ENCODE assay signal across 17 cellular contexts in the genomic region with DNA sequence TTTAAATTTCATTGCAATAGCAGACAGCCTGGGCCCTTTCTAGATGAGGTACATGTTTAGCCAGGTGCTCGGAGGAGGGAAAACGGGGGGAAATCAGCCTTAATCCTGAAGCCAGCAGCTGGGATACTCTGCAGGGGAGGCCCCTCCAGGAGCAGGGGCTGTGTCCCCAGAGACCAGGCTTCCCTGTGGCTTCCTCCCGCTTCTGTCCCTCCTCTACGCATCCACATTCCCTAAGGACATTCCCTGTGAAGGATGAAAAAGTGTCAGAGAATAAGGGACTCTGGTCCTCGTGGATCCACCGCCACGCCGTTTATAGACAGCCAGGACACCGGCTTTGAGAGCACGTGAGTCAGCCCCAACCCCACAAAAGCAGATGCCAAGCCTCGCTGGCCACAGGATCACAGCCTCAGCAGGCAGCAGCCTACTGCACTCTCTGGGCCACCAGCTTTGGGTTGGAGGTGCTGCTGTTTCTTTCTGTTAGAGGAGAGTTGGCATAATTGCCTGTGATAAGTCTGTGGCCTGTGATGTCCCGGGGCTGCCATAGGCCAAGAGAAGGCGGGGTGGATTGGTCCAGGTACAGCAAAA.
"Had no signal": no experiment of that assay in that cellular context is flagged by ENCODE, and none has a peak within 500 bp of the region (broad histone marks: within the 10 kb centered on the region; RNA-seq: fewer than 3 reads in every experiment).

No MANE protein-coding gene starts in this region.

- H3K27ac Mint-ChIP-seq: activated CD4-positive, alpha-beta T cell treated with anti-CD3 and anti-CD28 coated beads for 36 hours; activated naive CD4-positive, alpha-beta T cell treated with anti-CD3 and anti-CD28 coated beads, Interleukin-2, amount 10 ng/mL, durations not matched to agents 7 days and 5 days; activated naive CD8-positive, alpha-beta T cell treated with anti-CD3 and anti-CD28 coated beads, Interleukin-2, amount 50 U/mL, for 24 hours; activated T-helper 17 cell treated with anti-CD3 and anti-CD28 coated beads, Interleukin-2, amount 50 U/mL, for 72 hours; immature natural killer cell; natural killer cell treated with Interleukin-12 subunit alpha and Interleukin-12 subunit beta and Interleukin-15 and Interleukin-18, amount 100 ng/mL, for 72 hours; stimulated activated naive CD8-positive, alpha-beta T cell treated with anti-CD3 and anti-CD28 coated beads, Interleukin-15, Interleukin-2, amounts not matched to agents 100 ng/mL and 50 ng/mL, for 24 hours had no signal

- FAIRE-seq: endometrium, frontal cortex had no signal

- H3K4me3 Mint-ChIP-seq: activated CD4-positive, alpha-beta T cell treated with anti-CD3 and anti-CD28 coated beads for 36 hours; activated naive CD4-positive, alpha-beta T cell treated with anti-CD3 and anti-CD28 coated beads, Interleukin-2, amount 10 ng/mL, durations not matched to agents 7 days and 5 days; activated naive CD8-positive, alpha-beta T cell treated with anti-CD3 and anti-CD28 coated beads, Interleukin-2, amount 50 U/mL, for 24 hours; activated T-helper 17 cell treated with anti-CD3 and anti-CD28 coated beads, Interleukin-2, amount 50 U/mL, for 72 hours; central memory CD8-positive, alpha-beta T cell; immature natural killer cell; natural killer cell treated with Interleukin-12 subunit alpha and Interleukin-12 subunit beta and Interleukin-15 and Interleukin-18, amount 100 ng/mL, for 72 hours; stimulated activated naive CD8-positive, alpha-beta T cell treated with anti-CD3 and anti-CD28 coated beads, Interleukin-15, Interleukin-2, amounts not matched to agents 100 ng/mL and 50 ng/mL, for 24 hours had no signal

- H3K4me1 ChIP-seq: vagina had no signal

- H3K27me3 Mint-ChIP-seq: activated CD4-positive, alpha-beta T cell treated with anti-CD3 and anti-CD28 coated beads for 36 hours; activated naive CD8-positive, alpha-beta T cell treated with anti-CD3 and anti-CD28 coated beads, Interleukin-2, amount 50 U/mL, for 24 hours; activated T-helper 17 cell treated with anti-CD3 and anti-CD28 coated beads, Interleukin-2, amount 50 U/mL, for 72 hours; natural killer cell treated with Interleukin-12 subunit alpha and Interleukin-12 subunit beta and Interleukin-15 and Interleukin-18, amount 100 ng/mL, for 72 hours; stimulated activated naive CD8-positive, alpha-beta T cell treated with anti-CD3 and anti-CD28 coated beads, Interleukin-15, Interleukin-2, amounts not matched to agents 100 ng/mL and 50 ng/mL, for 24 hours had no signal

- DNase-seq: activated CD4-positive, alpha-beta T cell treated with anti-CD3 and anti-CD28 coated beads for 36 hours; activated CD4-positive, alpha-beta T cell treated with anti-CD3 and anti-CD28 coated beads, Interleukin-2, amount 50 U/mL, for 48 hours; activated naive CD4-positive, alpha-beta T cell treated with anti-CD3 and anti-CD28 coated beads, Interleukin-2, amount 10 ng/mL, durations not matched to agents 7 days and 5 days; activated naive CD8-positive, alpha-beta T cell treated with anti-CD3 and anti-CD28 coated beads, Interleukin-2, amount 50 U/mL, for 24 hours; anterior cingulate cortex; immature natural killer cell; stimulated activated CD4-positive, alpha-beta T cell treated with anti-CD3 and anti-CD28 coated beads, Interleukin-15, amount 100 ng/mL, for 24 hours; stimulated activated CD4-positive, alpha-beta T cell treated with anti-CD3 and anti-CD28 coated beads, Interleukin-2, amount 100 ng/mL, for 48 hours had no signal

- H3K4me3 ChIP-seq: coronary artery, tibial nerve, vagina had no signal

- H3K27ac ChIP-seq: coronary artery, tibial nerve, vagina had no signal

- H3K27me3 ChIP-seq: tibial nerve, vagina had no signal

- H3K4me1 Mint-ChIP-seq: activated CD4-positive, alpha-beta T cell treated with anti-CD3 and anti-CD28 coated beads for 36 hours; activated naive CD8-positive, alpha-beta T cell treated with anti-CD3 and anti-CD28 coated beads, Interleukin-2, amount 50 U/mL, for 24 hours; activated T-helper 17 cell treated with anti-CD3 and anti-CD28 coated beads, Interleukin-2, amount 50 U/mL, for 72 hours; central memory CD8-positive, alpha-beta T cell; immature natural killer cell had no signal

- H3K9me3 Mint-ChIP-seq: activated naive CD4-positive, alpha-beta T cell treated with anti-CD3 and anti-CD28 coated beads, Interleukin-2, amount 10 ng/mL, durations not matched to agents 7 days and 5 days; activated naive CD8-positive, alpha-beta T cell treated with anti-CD3 and anti-CD28 coated beads, Interleukin-2, amount 50 U/mL, for 24 hours; activated T-helper 17 cell treated with anti-CD3 and anti-CD28 coated beads, Interleukin-2, amount 50 U/mL, for 72 hours; central memory CD8-positive, alpha-beta T cell; immature natural killer cell; natural killer cell treated with Interleukin-12 subunit alpha and Interleukin-12 subunit beta and Interleukin-15 and Interleukin-18, amount 100 ng/mL, for 72 hours; stimulated activated naive CD8-positive, alpha-beta T cell treated with anti-CD3 and anti-CD28 coated beads, Interleukin-15, Interleukin-2, amounts not matched to agents 100 ng/mL and 50 ng/mL, for 24 hours had no signal

- H3K36me3 Mint-ChIP-seq: activated naive CD4-positive, alpha-beta T cell treated with anti-CD3 and anti-CD28 coated beads, Interleukin-2, amount 10 ng/mL, durations not matched to agents 7 days and 5 days; immature natural killer cell; natural killer cell treated with Interleukin-12 subunit alpha and Interleukin-12 subunit beta and Interleukin-15 and Interleukin-18, amount 100 ng/mL, for 72 hours had no signal

- ATAC-seq: activated CD4-positive, alpha-beta T cell treated with anti-CD3 and anti-CD28 coated beads for 36 hours; activated naive CD8-positive, alpha-beta T cell treated with anti-CD3 and anti-CD28 coated beads, Interleukin-2, amount 50 U/mL, for 24 hours; activated T-helper 17 cell treated with anti-CD3 and anti-CD28 coated beads, Interleukin-2, amount 50 U/mL, for 72 hours; natural killer cell treated with Interleukin-12 subunit alpha and Interleukin-12 subunit beta and Interleukin-15 and Interleukin-18, amount 100 ng/mL, for 72 hours had no signal

- H3K9me3 ChIP-seq: tibial nerve, vagina had no signal
